24 cellular contexts compared by ENCODE assay signal in genomic region chr13:77196052-77196618, GRCh38.
DNase-seq lines count a peak whose midpoint lies in the region; ATAC-seq, FAIRE-seq and TF ChIP-seq lines count a peak whose summit lies in the region.
"Had no signal": no experiment of that assay in that cellular context is flagged by ENCODE, and none has a peak within 500 bp of the region (broad histone marks: within the 10 kb centered on the region; RNA-seq: fewer than 3 reads in every experiment).

No MANE protein-coding gene starts in this region.

- H3K9ac ChIP-seq in neural progenitor cell: no peak overlapping the region
- H3K9ac ChIP-seq: BLaER1 treated with 17β-estradiol and CSF1 and Interleukin-3, amounts not matched to agents 10 nM and 100 nM had no signal

- H3K9me3 ChIP-seq in heart left ventricle (peaks cover 0 to 4% (median 0%) of the 10 kb centered on the region in 12 donors), neural progenitor cell (ENCODE audit: low read depth) (no peaks in the 10 kb centered on the region)
- H3K9me3 ChIP-seq: BLaER1 treated with 17β-estradiol and CSF1 and Interleukin-3, amounts not matched to agents 10 nM and 100 nM; MG63 had no signal

- no peaks in the 10 kb centered on the region for H3K79me2 ChIP-seq in neural progenitor cell (ENCODE audit: low read depth)

- H3K27ac ChIP-seq in heart left ventricle (no peak overlapping the region), neural progenitor cell (no peak overlapping the region)
- H3K27ac ChIP-seq: BLaER1 treated with 17β-estradiol and CSF1 and Interleukin-3, amounts not matched to agents 10 nM and 100 nM had no signal

- H3K27me3 ChIP-seq in heart left ventricle (no peaks in the 10 kb centered on the region), neural progenitor cell (no peaks in the 10 kb centered on the region)
- H3K27me3 ChIP-seq: BLaER1 treated with 17β-estradiol and CSF1 and Interleukin-3, amounts not matched to agents 10 nM and 100 nM; MG63 had no signal

- no peaks in the 10 kb centered on the region for H3F3A ChIP-seq in neural progenitor cell (ENCODE audit: low read depth)

- 51 to 60% (median 54%) methylated on average over 4 of the region's 4 CpGs for WGBS in heart left ventricle, 4 donors

- no peak overlapping the region for H3K4me3 Mint-ChIP-seq in neural progenitor cell
- H3K4me3 Mint-ChIP-seq: CD4-positive, alpha-beta T cell had no signal

- H3K36me3 ChIP-seq in heart left ventricle: peaks cover 0 to 76% (median 71%) of the 10 kb centered on the region in 9 donors
- H3K36me3 ChIP-seq in neural progenitor cell: peaks cover 4% of the 10 kb centered on the region

- peak; percentile 61 for FAIRE-seq in GM19239 (lab: Jason Lieb, UNC)
- FAIRE-seq: A204.1, D721Med, HTR-8/SVneo had no signal

- H3K4me1 ChIP-seq in heart left ventricle: peaks cover 0 to 9% (median 0%) of the 10 kb centered on the region in 12 donors
- H3K4me1 ChIP-seq in neural progenitor cell: no peaks in the 10 kb centered on the region
- H3K4me1 ChIP-seq: BLaER1 treated with 17β-estradiol and CSF1 and Interleukin-3, amounts not matched to agents 10 nM and 100 nM had no signal

- H4K20me1 ChIP-seq in neural progenitor cell (ENCODE audit: low read depth): no peaks in the 10 kb centered on the region

- H3K36me3 Mint-ChIP-seq in neural progenitor cell: peaks cover 10% of the 10 kb centered on the region

- H2AFZ ChIP-seq in neural progenitor cell (replicated peaks): no peak overlapping the region

- H3K4me2 ChIP-seq in neural progenitor cell: no peak overlapping the region
- H3K4me2 ChIP-seq: BLaER1 treated with 17β-estradiol and CSF1 and Interleukin-3, amounts not matched to agents 10 nM and 100 nM had no signal

- no peak overlapping the region for H3K27ac Mint-ChIP-seq in neural progenitor cell
- H3K27ac Mint-ChIP-seq: CD4-positive, alpha-beta T cell had no signal

- TF ChIP-seq CTCF in heart left ventricle (IDR thresholded peaks at IDR 0.05) (no peak), neural progenitor cell (IDR thresholded peaks at IDR 0.05) (no peak)

- H3K9me3 Mint-ChIP-seq in neural progenitor cell: peaks cover 9% of the 10 kb centered on the region
- H3K9me3 Mint-ChIP-seq: CD4-positive, alpha-beta T cell had no signal

- ATAC-seq in Right ventricle myocardium inferior (peak; percentile 75), heart left ventricle (peak; percentile 78 to 98 (median 91))
- ATAC-seq: PC-3 had no signal

- DNase-seq in Right ventricle myocardium inferior (ENCODE audit: missing footprints) (no peak), cardiac septum (ENCODE audit: low spot score) (no peak), GM19239 (ENCODE audit: insufficient read length, low spot score) (no peak), heart left ventricle (peak in 3 of 5 donors; percentile 23 to 25 (median 23)), neural progenitor cell (ENCODE audit: low spot score) (peak; percentile 33), medulla oblongata (ENCODE audit: extremely low spot score) (no peak)
- DNase-seq in stimulated activated CD4-positive, alpha-beta T cell treated with anti-CD3 and anti-CD28 coated beads, Interleukin-4, amount 100 ng/mL, for 24 hours: no peak
- DNase-seq: AML-193; CD4-positive, alpha-beta T cell; DMS53; GOT3; HCEC 1CT; KBM-7; MG63; NCI-H1105 treated with DMSO at 0.1 percent for 48 hours; NCI-H2029; NCI-H446; NCI-H524 treated with DMSO at 0.1 percent for 48 hours; NCI-H774; PC-3 had no signal

- H3K27me3 Mint-ChIP-seq in neural progenitor cell (ENCODE audit: insufficient read depth, low read depth): no peaks in the 10 kb centered on the region
- H3K27me3 Mint-ChIP-seq: CD4-positive, alpha-beta T cell had no signal

- no peak for TF ChIP-seq POLR2A in heart left ventricle (IDR thresholded peaks at IDR 0.05)

- intact Hi-C loops in Right ventricle myocardium inferior (cut with DNase I): no loop called here
- intact Hi-C loops in cardiac septum (cut with DNase I): no loop called here
- intact Hi-C loops in heart left ventricle (cut with DNase I): no loop called here

- H3K4me1 Mint-ChIP-seq in neural progenitor cell: no peaks in the 10 kb centered on the region

- no peak overlapping the region for H3K4me3 ChIP-seq in heart left ventricle
- H3K4me3 ChIP-seq in neural progenitor cell: no peak overlapping the region
- H3K4me3 ChIP-seq: BLaER1 treated with 17β-estradiol and CSF1 and Interleukin-3, amounts not matched to agents 10 nM and 100 nM; MG63 had no signal

Comparison
In these comparisons a context has a peak if more than half of its experiments do, and no peak if none do; other contexts are left out.
1. DNase-seq: peak in heart left ventricle (3 of 5) and neural progenitor cell (single experiment); none in Right ventricle myocardium inferior (single experiment), cardiac septum (single experiment), GM19239 (single experiment), medulla oblongata (single experiment) and stimulated activated CD4-positive, alpha-beta T cell treated with anti-CD3 and anti-CD28 coated beads, Interleukin-4, amount 100 ng/mL, for 24 hours (single experiment).